Comparison of ENCODE assay signal across 21 cellular contexts in genomic region chr5:150694638-150695037, GRCh38. TPM values are rescaled to one million over a fixed set of nuclear protein-coding genes. Genes with fewer than 3 reads are reported as not detected.
A peak's percentile ranks its signal among the peaks of the same experiment; 100 is the strongest.
DNase-seq lines count a peak whose midpoint lies in the region; ATAC-seq and TF ChIP-seq lines count a peak whose summit lies in the region.
"Had no signal": no experiment of that assay in that cellular context is flagged by ENCODE, and none has a peak within 500 bp of the region (broad histone marks: within the 10 kb centered on the region; RNA-seq: fewer than 3 reads in every experiment).

No MANE protein-coding gene starts in this region.

- H3K4me1 ChIP-seq in smooth muscle cell (ENCODE audit: low read depth) = peaks cover 4% of the 10 kb centered on the region
- H3K4me1 ChIP-seq in endodermal cell (ENCODE audit: control insufficient read depth, insufficient read depth, low read length) = peaks cover 1% of the 10 kb centered on the region

- H3K27me3 ChIP-seq in smooth muscle cell (ENCODE audit: low read depth) (no peaks in the 10 kb centered on the region), endodermal cell (ENCODE audit: control insufficient read depth, insufficient read depth, low read length, poor library complexity, severe bottlenecking) (no peaks in the 10 kb centered on the region)

- CTCF ChIA-PET in WTC11 (lab: Charles Lee) = no interaction called here

- 89% methylated on average over 3 of the region's 3 CpGs for WGBS in smooth muscle cell (ENCODE audit: low lambda C conversion rate)
- 86 to 98% methylated on average over 2 to 3 of the region's 3 CpGs for WGBS in endodermal cell (ENCODE audit: insufficient coverage in 1 of 2, insufficient read length in 1 of 2), 2 experiments

- POLR2A ChIA-PET in WTC11 (lab: Charles Lee) = no interaction called here

- H3K27me3 Mint-ChIP-seq in WTC11 (ENCODE audit: low read depth) = no peaks in the 10 kb centered on the region
- H3K27me3 Mint-ChIP-seq in endodermal cell (ENCODE audit: insufficient read depth) = no peaks in the 10 kb centered on the region
- H3K27me3 Mint-ChIP-seq: brain; CD8-positive, alpha-beta memory T cell; naive thymus-derived CD8-positive, alpha-beta T cell had no signal

- peaks cover 64% of the 10 kb centered on the region for H3K36me3 ChIP-seq in smooth muscle cell (ENCODE audit: low read depth)
- peaks cover 87% of the 10 kb centered on the region for H3K36me3 ChIP-seq in endodermal cell (ENCODE audit: control insufficient read depth, insufficient read depth, low read length)

- peak; percentile 14 for DNase-seq in Caki2 (ENCODE audit: low read depth)
- peak; percentile 53 for DNase-seq in HS-5 (ENCODE audit: low read depth)
- DNase-seq in amniotic stem cell (lab: John Stamatoyannopoulos, UW) = peak; percentile 9
- peak; percentile 69 for DNase-seq in glomerular visceral epithelial cell (ENCODE audit: extremely low spot score)
- no peak for DNase-seq in SHP77 (lab: John Stamatoyannopoulos, UW)
- no peak for DNase-seq in smooth muscle cell (lab: John Stamatoyannopoulos, UW; ENCODE audit: unreplicated experiment)
- DNase-seq in WTC11 (ENCODE audit: low spot score) = no peak
- DNase-seq in endodermal cell = no peak
- DNase-seq: activated naive CD4-positive, alpha-beta T cell treated with Interleukin-2 at 50 U/mL for 16 hours; activated T-cell treated with anti-CD3 and anti-CD28 coated beads for 4 hours; CD8-positive, alpha-beta memory T cell; dermis blood vessel endothelial cell; naive thymus-derived CD8-positive, alpha-beta T cell; NCI-H1105; NCI-H82; posterior cingulate gyrus; stimulated activated CD4-positive, alpha-beta T cell treated with anti-CD3 and anti-CD28 coated beads, Interleukin-2, amount 100 ng/mL, for 48 hours had no signal

- H2AFZ ChIP-seq in smooth muscle cell (ENCODE audit: low read depth) = no peak overlapping the region

- H3K27ac ChIP-seq in smooth muscle cell (ENCODE audit: low read depth) = no peak overlapping the region
- H3K27ac ChIP-seq in endodermal cell (ENCODE audit: low read depth, low read length) = no peak overlapping the region
- H3K27ac ChIP-seq: epithelial cell of prostate, KMS-11 had no signal

- H3K9me3 ChIP-seq in smooth muscle cell (replicated peaks; ENCODE audit: low read depth) (no peaks in the 10 kb centered on the region), endodermal cell (ENCODE audit: control insufficient read depth, low read length) (no peaks in the 10 kb centered on the region)

- H3K4me2 ChIP-seq in smooth muscle cell = no peak overlapping the region
- H3K4me2 ChIP-seq: KMS-11 had no signal

- H3F3A ChIP-seq in smooth muscle cell (ENCODE audit: low read depth) = peaks cover 5% of the 10 kb centered on the region

- in situ Hi-C loops in Caki2 (cut with HindIII; ENCODE audit: low pct_unique_long_range_greater_than_20kb, low sequenced_read_pairs) = no loop called here

- H3K9me3 Mint-ChIP-seq in WTC11 = no peaks in the 10 kb centered on the region
- H3K9me3 Mint-ChIP-seq in endodermal cell = no peaks in the 10 kb centered on the region
- H3K9me3 Mint-ChIP-seq: brain; CD8-positive, alpha-beta memory T cell; naive thymus-derived CD8-positive, alpha-beta T cell had no signal

- H4K20me1 ChIP-seq in smooth muscle cell (ENCODE audit: low read depth) = peaks cover 9% of the 10 kb centered on the region

- H3K27ac Mint-ChIP-seq in WTC11 = no peak overlapping the region
- H3K27ac Mint-ChIP-seq in endodermal cell = no peak overlapping the region
- H3K27ac Mint-ChIP-seq: brain had no signal

- H3K36me3 Mint-ChIP-seq in WTC11 = peaks cover 80% of the 10 kb centered on the region
- peaks cover 85% of the 10 kb centered on the region for H3K36me3 Mint-ChIP-seq in endodermal cell (ENCODE audit: low read depth)

- TF ChIP-seq CTCF in smooth muscle cell (IDR thresholded peaks at IDR 0.05; ENCODE audit: borderline replicate concordance, insufficient read depth, poor library complexity, severe bottlenecking) (no peak), WTC11 (IDR thresholded peaks at IDR 0.05) (no peak), endodermal cell (conservative IDR thresholded peaks at IDR 0.05) (no peak)

- peaks cover 17% of the 10 kb centered on the region for H3K79me2 ChIP-seq in smooth muscle cell (ENCODE audit: low read depth)

- no peak for ATAC-seq in WTC11
- ATAC-seq: naive thymus-derived CD8-positive, alpha-beta T cell; Panc1 had no signal

- peaks cover 9% of the 10 kb centered on the region for H3K4me1 Mint-ChIP-seq in WTC11
- peaks cover 6% of the 10 kb centered on the region for H3K4me1 Mint-ChIP-seq in endodermal cell
- H3K4me1 Mint-ChIP-seq: brain; CD8-positive, alpha-beta memory T cell had no signal

- H3K9ac ChIP-seq in smooth muscle cell (ENCODE audit: low read depth) (no peak overlapping the region), endodermal cell (ENCODE audit: extremely low read depth, low read length, poor library complexity, severe bottlenecking) (no peak overlapping the region)
- H3K9ac ChIP-seq: KMS-11 had no signal

- H3K4me3 ChIP-seq in smooth muscle cell (no peak overlapping the region), endodermal cell (ENCODE audit: low read length) (no peak overlapping the region)

- no peak overlapping the region for H3K4me3 Mint-ChIP-seq in WTC11
- no peak overlapping the region for H3K4me3 Mint-ChIP-seq in endodermal cell
- H3K4me3 Mint-ChIP-seq: brain; CD8-positive, alpha-beta memory T cell; naive thymus-derived CD8-positive, alpha-beta T cell had no signal

TF ChIP-seq in WTC11, 78 proteins besides CTCF, POLR2A, EP300 and RAD21 (continues in another document):
- TF ChIP-seq IRF2 (CRISPR knock-in tag; IDR thresholded peaks at IDR 0.05; ENCODE audit: borderline replicate concordance, low read depth) = no peak
- TF ChIP-seq KAT7 (CRISPR knock-in tag; IDR thresholded peaks at IDR 0.05; ENCODE audit: borderline replicate concordance) = no peak
- TF ChIP-seq ATF6 (CRISPR knock-in tag; IDR thresholded peaks at IDR 0.05) = no peak
- TF ChIP-seq TP53 (CRISPR knock-in tag; IDR thresholded peaks at IDR 0.05) = no peak
- TF ChIP-seq ZNF281 (CRISPR knock-in tag; IDR thresholded peaks at IDR 0.05) = no peak
- TF ChIP-seq ATF3 (CRISPR knock-in tag; conservative IDR thresholded peaks at IDR 0.05) = no peak
- TF ChIP-seq RORB (CRISPR knock-in tag; IDR thresholded peaks at IDR 0.05) = no peak
- TF ChIP-seq FOXJ3 (CRISPR knock-in tag; IDR thresholded peaks at IDR 0.05; ENCODE audit: borderline replicate concordance) = no peak

RNA-seq across cellular contexts. Expression of gene RBM22, which starts 6.2 kb away (rescaled TPM):
- 21.7 and 23.7 TPM in 2 replicates for total RNA-seq in Caki2 (2014; rRNA removed; shearing (Covaris generic); ENCODE audit: low replicate concordance)
- 64.0 and 66.6 TPM in 2 replicates for total RNA-seq in smooth muscle cell
- polyA plus RNA-seq in smooth muscle cell = 48.6 and 62.9 TPM in 2 replicates
- total RNA-seq in WTC11 (2021) = 28.7 to 34.0 TPM (median 31.6 TPM) in 3 replicates
- 10 to 100 TPM; 42.7 to 44.3 TPM for total RNA-seq in endodermal cell
- polyA plus RNA-seq in endodermal cell (2013, experiment 1 of 2) = 66.3 TPM
- polyA plus RNA-seq in endodermal cell (2013, experiment 2 of 2) = 58.8 TPM

RNA-seq across cellular contexts. Expression of gene MYOZ3, which starts 33.6 kb away (rescaled TPM):
- not detected in 2 replicates for total RNA-seq in Caki2 (2014; rRNA removed; shearing (Covaris generic); ENCODE audit: low replicate concordance)
- total RNA-seq in smooth muscle cell = 6.4 and 8.2 TPM in 2 replicates
- 7.9 and 12.2 TPM in 2 replicates for polyA plus RNA-seq in smooth muscle cell
- 11.6 to 14.5 TPM (median 13.7 TPM) in 3 replicates for total RNA-seq in WTC11 (2021)
- total RNA-seq in endodermal cell = 10 to 100 TPM; 12.4 to 15.8 TPM
- 4.8 TPM for polyA plus RNA-seq in endodermal cell (2013, experiment 1 of 2)
- 3.3 TPM for polyA plus RNA-seq in endodermal cell (2013, experiment 2 of 2)
- total RNA-seq: CD8-positive, alpha-beta memory T cell; naive thymus-derived CD8-positive, alpha-beta T cell had no signal
- polyA plus RNA-seq: CD8-positive, alpha-beta memory T cell had no signal

RNA-seq across cellular contexts. Expression of gene SYNPO, which starts 54.2 kb away (rescaled TPM):
- 1.1 and 1.2 TPM in 2 replicates for total RNA-seq in Caki2 (2014; rRNA removed; shearing (Covaris generic); ENCODE audit: low replicate concordance)
- total RNA-seq in smooth muscle cell = 30.5 and 46.4 TPM in 2 replicates
- 34.2 and 36.9 TPM in 2 replicates for polyA plus RNA-seq in smooth muscle cell
- 2.1 to 2.7 TPM (median 2.6 TPM) in 3 replicates for total RNA-seq in WTC11 (2021)
- 1 to 10 TPM; 4.2 to 4.5 TPM for total RNA-seq in endodermal cell
- polyA plus RNA-seq in endodermal cell (2013, experiment 1 of 2) = 3.8 TPM
- polyA plus RNA-seq in endodermal cell (2013, experiment 2 of 2) = 4.6 TPM
- polyA plus RNA-seq: CD8-positive, alpha-beta memory T cell; naive thymus-derived CD8-positive, alpha-beta T cell had no signal

Comparison
In these comparisons a context has a peak if more than half of its experiments do, and no peak if none do; other contexts are left out.
1. DNase-seq: peak in Caki2 (single experiment), HS-5 (single experiment), amniotic stem cell (single experiment) and glomerular visceral epithelial cell (single experiment); none in SHP77 (0 of 2), smooth muscle cell (single experiment), WTC11 (single experiment) and endodermal cell (single experiment).